In the genomic region with DNA sequence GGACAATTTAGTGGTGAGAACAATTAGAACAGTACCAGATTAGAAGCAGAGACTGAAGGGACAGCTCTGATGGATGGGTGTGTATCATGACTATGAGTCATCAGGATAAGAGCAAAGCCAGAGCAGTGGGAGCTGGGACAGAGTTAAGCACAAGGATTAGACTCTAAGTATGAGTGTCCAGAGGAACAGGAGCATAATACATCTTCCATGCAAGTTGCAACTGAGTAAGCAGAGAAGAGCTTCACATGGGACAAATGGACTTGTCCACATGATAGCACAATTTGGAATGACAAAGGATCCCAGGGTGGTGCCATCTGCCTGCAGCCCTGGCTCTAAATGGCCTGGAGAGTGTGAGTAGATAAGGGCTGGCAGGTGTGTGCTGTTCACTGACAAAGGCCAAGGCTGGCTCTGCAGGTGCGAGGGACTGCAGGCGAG, we compare ENCODE assay signal across 8 cellular contexts.
DNase-seq lines count a peak whose midpoint lies in the region; ATAC-seq and TF ChIP-seq lines count a peak whose summit lies in the region.

No MANE protein-coding gene starts in this region.

- WGBS in iPS DF 6.9 (ENCODE audit: insufficient coverage, insufficient read length): no CpG with 5 or more reads among the region's 2 CpGs

- no peaks in the 10 kb centered on the region for H3K36me3 ChIP-seq in iPS DF 6.9 (ENCODE audit: control insufficient read depth, insufficient read depth, low read length)

- no peak for TF ChIP-seq CTCF in GM13976 (IDR thresholded peaks at IDR 0.05; ENCODE audit: borderline replicate concordance, control extremely low read depth, extremely low read depth, insufficient read depth, missing control alignments)

- H3K27ac ChIP-seq in iPS DF 6.9 (ENCODE audit: low read length): no peak overlapping the region

- ATAC-seq in HG03175 (IDR thresholded peaks at IDR 0.05; ENCODE audit: unreplicated experiment) (no peak), HG02588 (IDR thresholded peaks at IDR 0.05; ENCODE audit: unreplicated experiment) (no peak)

- no peak overlapping the region for H3K4me3 ChIP-seq in iPS DF 6.9 (ENCODE audit: low read length)

- peak; percentile 92 for DNase-seq in COLO668 (lab: John Stamatoyannopoulos, UW; ENCODE audit: unreplicated experiment)
- peak; percentile 72 for DNase-seq in NCI-H128 (lab: John Stamatoyannopoulos, UW; ENCODE audit: unreplicated experiment)
- peak; percentile 90 for DNase-seq in SHP77 treated with DMSO at 0.1 percent for 48 hours (lab: John Stamatoyannopoulos, UW)
- peak; percentile 33 for DNase-seq in iPS DF 6.9 (ENCODE audit: low read depth, low spot score)
- DNase-seq in stimulated activated CD4-positive, alpha-beta T cell treated with anti-CD3 and anti-CD28 coated beads, Interleukin-4, amount 100 ng/mL, for 4 hours: no peak
- no peak for DNase-seq in GM13976 (ENCODE audit: low spot score)

- in situ Hi-C loops in GM13976 (cut with MboI; ENCODE audit: low sequenced_read_pairs, unreplicated experiment): no loop called here

- no peaks in the 10 kb centered on the region for H3K27me3 ChIP-seq in iPS DF 6.9 (ENCODE audit: control insufficient read depth, insufficient read depth, low read length)

- no peaks in the 10 kb centered on the region for H3K9me3 ChIP-seq in iPS DF 6.9 (ENCODE audit: control insufficient read depth, insufficient read depth, low read length)

- peaks cover 4% of the 10 kb centered on the region for H3K4me1 ChIP-seq in iPS DF 6.9 (ENCODE audit: control insufficient read depth, insufficient read depth, low read length)

Comparison
In these comparisons a context has a peak if more than half of its experiments do, and no peak if none do; other contexts are left out.
1. DNase-seq: peak in COLO668 (single experiment), NCI-H128 (single experiment), SHP77 treated with DMSO at 0.1 percent for 48 hours (single experiment) and iPS DF 6.9 (single experiment); none in stimulated activated CD4-positive, alpha-beta T cell treated with anti-CD3 and anti-CD28 coated beads, Interleukin-4, amount 100 ng/mL, for 4 hours (0 of 2) and GM13976 (single experiment).